ENCODE assay signal across 8 cellular contexts in the genomic region with DNA sequence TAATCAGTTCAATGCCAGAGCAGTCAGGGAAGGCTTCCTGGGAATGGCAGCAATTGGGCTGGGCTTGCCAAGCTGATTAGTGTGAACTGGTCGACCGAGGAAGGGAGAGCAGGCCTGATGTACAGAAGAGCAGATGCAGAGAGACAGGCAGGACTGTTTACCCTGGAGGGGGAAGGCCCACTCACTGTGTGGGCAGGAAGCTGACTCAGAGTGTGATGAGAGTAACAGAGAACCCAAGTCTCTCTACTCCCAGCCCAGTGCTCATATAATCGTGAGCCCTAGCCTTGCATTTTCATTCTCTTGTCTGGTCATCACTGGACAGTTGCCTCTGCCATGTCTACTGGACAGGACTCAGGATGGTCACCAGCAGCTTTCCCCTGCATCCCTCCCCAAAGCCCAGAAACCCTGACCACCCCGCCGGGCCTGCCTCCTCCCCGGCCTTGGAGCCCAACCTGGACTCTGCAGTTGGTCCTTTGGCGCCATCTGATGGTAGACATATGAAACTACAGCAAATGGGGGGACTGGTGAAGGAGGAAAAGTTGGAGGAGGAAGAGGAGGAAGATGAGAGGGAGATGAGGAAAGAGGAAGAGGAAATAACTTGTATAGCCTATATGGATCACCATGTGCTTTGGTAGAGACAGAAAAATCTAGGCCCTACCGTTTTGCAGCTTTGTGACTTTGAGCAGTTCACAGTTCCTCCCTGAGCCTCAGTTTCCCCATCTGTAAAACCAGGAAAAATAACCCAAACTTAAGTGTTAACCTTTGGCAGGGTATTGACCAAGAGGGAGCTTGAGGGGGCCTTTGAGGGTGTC. TPM values are rescaled to one million over a fixed set of nuclear protein-coding genes. Genes with fewer than 3 reads are reported as not detected.
DNase-seq lines count a peak whose midpoint lies in the region; ATAC-seq and TF ChIP-seq lines count a peak whose summit lies in the region.

No MANE protein-coding gene starts in this region.

- POLR2A ChIA-PET in BJ (lab: Charles Lee): interaction anchor here (0.5 kb wide), 1 partner anchor 172 kb away, joined by 10 read pairs; no protein-coding TSS in a partner anchor

- peaks cover 6% of the 10 kb centered on the region for H3K27me3 ChIP-seq in BJ (ENCODE audit: control insufficient read depth, insufficient read depth, low read length)
- peaks cover 19% of the 10 kb centered on the region for H3K27me3 ChIP-seq in fibroblast of lung (ENCODE audit: control insufficient read depth, insufficient read depth, low read length)

- peaks cover 14% of the 10 kb centered on the region for H3K4me1 Mint-ChIP-seq in activated T-cell treated with anti-CD3 and anti-CD28 coated beads, Interleukin-2, amount 50 U/mL, for 24 hours (ENCODE audit: low read depth)

- H3K36me3 Mint-ChIP-seq in activated T-cell treated with anti-CD3 and anti-CD28 coated beads, Interleukin-2, amount 50 U/mL, for 24 hours (ENCODE audit: low read depth): no peaks in the 10 kb centered on the region

- H3K36me3 ChIP-seq in BJ (ENCODE audit: control insufficient read depth, insufficient read depth, low read length) (no peaks in the 10 kb centered on the region), fibroblast of lung (ENCODE audit: control insufficient read depth, insufficient read depth, low read length) (no peaks in the 10 kb centered on the region)

- peak overlapping the region; percentile 71 for H3K4me3 Mint-ChIP-seq in activated T-cell treated with anti-CD3 and anti-CD28 coated beads, Interleukin-2, amount 50 U/mL, for 24 hours

- peaks cover 8% of the 10 kb centered on the region for H3K4me1 ChIP-seq in fibroblast of lung (ENCODE audit: control insufficient read depth, extremely low read depth, insufficient read depth, low read length)

- H3K4me2 ChIP-seq in fibroblast of lung (ENCODE audit: extremely low read depth, insufficient read depth, low read length): peak overlapping the region; percentile 39

- no peaks in the 10 kb centered on the region for H3K79me2 ChIP-seq in fibroblast of lung (ENCODE audit: control insufficient read depth, insufficient read depth, low read length)

- peak overlapping the region; percentile 28 for H2AFZ ChIP-seq in fibroblast of lung (ENCODE audit: low read length)

- CTCF ChIA-PET in BJ (lab: Yijun Ruan, JAX): interaction anchor here (0.6 to 24.1 kb wide), 47 partner anchors 8 to 1245 kb away, joined by 3 to 1245 read pairs (median 4); a partner anchor contains a TSS

- peak; percentile 77 for ATAC-seq in GM18873 (IDR thresholded peaks at IDR 0.05; ENCODE audit: low FRiP score, unreplicated experiment)
- ATAC-seq in HG03565 (IDR thresholded peaks at IDR 0.05; ENCODE audit: unreplicated experiment): peak; percentile 90
- ATAC-seq in omental fat pad (ENCODE audit: low FRiP score): peak; percentile 36

- H3K27me3 Mint-ChIP-seq in activated T-cell treated with anti-CD3 and anti-CD28 coated beads, Interleukin-2, amount 50 U/mL, for 24 hours: peaks cover 27% of the 10 kb centered on the region

- no peak overlapping the region for H3K9ac ChIP-seq in fibroblast of lung (ENCODE audit: insufficient read depth, low read length)

- H3K27ac ChIP-seq in fibroblast of lung (ENCODE audit: insufficient read depth, low read length): peak overlapping the region; percentile 9

- peak; percentile 49 for DNase-seq in BJ (ENCODE audit: low read depth)
- peak; percentile 68 for DNase-seq in OCI-M1 (lab: John Stamatoyannopoulos, UW)
- DNase-seq in activated T-cell treated with anti-CD3 and anti-CD28 coated beads, Interleukin-2, amount 50 U/mL, for 24 hours: peak; percentile 81
- peak; percentile 82 for DNase-seq in fibroblast of lung (ENCODE audit: low read depth in 2 of 2)
- no peak for DNase-seq in omental fat pad (ENCODE audit: low spot score)
- peak; percentile 69 for DNase-seq in ureter (ENCODE audit: low spot score)

- peak; percentile 95 for TF ChIP-seq CTCF in BJ (IDR thresholded peaks at IDR 0.05; ENCODE audit: insufficient read depth, low read depth, low read length)
- TF ChIP-seq CTCF in fibroblast of lung (conservative IDR thresholded peaks at IDR 0.05 in 1 of 2, IDR thresholded peaks at IDR 0.05 in 1 of 2; ENCODE audit: low read depth in 1 of 2, low read length in 2 of 2): peak; percentile 87 to 99
- peak in 2 of 3 donors; percentile 36 to 88 for TF ChIP-seq CTCF in omental fat pad (IDR thresholded peaks at IDR 0.05)

- H3K9me3 ChIP-seq in fibroblast of lung (ENCODE audit: control insufficient read depth, insufficient read depth, low read depth, low read length): no peaks in the 10 kb centered on the region

- H3K9me3 Mint-ChIP-seq in activated T-cell treated with anti-CD3 and anti-CD28 coated beads, Interleukin-2, amount 50 U/mL, for 24 hours: no peaks in the 10 kb centered on the region

- H3K27ac Mint-ChIP-seq in activated T-cell treated with anti-CD3 and anti-CD28 coated beads, Interleukin-2, amount 50 U/mL, for 24 hours: peak overlapping the region; percentile 64

- H3K4me3 ChIP-seq in BJ (ENCODE audit: low read depth, low read length) (no peak overlapping the region), fibroblast of lung (replicated peaks in 1 of 4; ENCODE audit: control extremely low read depth in 1 of 4, insufficient read depth in 1 of 4, low read depth in 3 of 4, low read length in 4 of 4) (peak overlapping the region in 1 of 4 experiments; percentile 20)

- no peaks in the 10 kb centered on the region for H4K20me1 ChIP-seq in fibroblast of lung (ENCODE audit: control insufficient read depth, extremely low read depth, insufficient read depth, low read length)

RNA-seq across cellular contexts. Expression of a gene that starts 43.4 kb away (rescaled TPM):
- polyA plus RNA-seq in BJ (2011; rRNA removed) (3.4 and 5.8 TPM in 2 replicates), fibroblast of lung (1.2 and 3.1 TPM in 2 replicates)
- polyA minus RNA-seq in BJ (2011; rRNA and poly(A)+ RNA removed): 3.5 and 5.0 TPM in 2 replicates
- total RNA-seq in fibroblast of lung (3.9 and 4.0 TPM in 2 replicates), omental fat pad (10 to 100 TPM in 2 of 4 donors, 1 to 10 TPM in 2; 7.0 to 15.6 (median 10.7) TPM), ureter (35.3 TPM)
- polyA plus RNA-seq in fibroblast of lung (2012): 1.5 and 3.6 TPM in 2 replicates
- polyA minus RNA-seq in fibroblast of lung (ENCODE audit: low replicate concordance): 2.8 and 7.4 TPM in 2 replicates

Comparison
In these comparisons a context has a peak if more than half of its experiments do, and no peak if none do; other contexts are left out.
1. ATAC-seq: peak in every context shown above with its lines; median percentile 90 in HG03565; 77 in GM18873; 36 in omental fat pad.